In the genomic region with DNA sequence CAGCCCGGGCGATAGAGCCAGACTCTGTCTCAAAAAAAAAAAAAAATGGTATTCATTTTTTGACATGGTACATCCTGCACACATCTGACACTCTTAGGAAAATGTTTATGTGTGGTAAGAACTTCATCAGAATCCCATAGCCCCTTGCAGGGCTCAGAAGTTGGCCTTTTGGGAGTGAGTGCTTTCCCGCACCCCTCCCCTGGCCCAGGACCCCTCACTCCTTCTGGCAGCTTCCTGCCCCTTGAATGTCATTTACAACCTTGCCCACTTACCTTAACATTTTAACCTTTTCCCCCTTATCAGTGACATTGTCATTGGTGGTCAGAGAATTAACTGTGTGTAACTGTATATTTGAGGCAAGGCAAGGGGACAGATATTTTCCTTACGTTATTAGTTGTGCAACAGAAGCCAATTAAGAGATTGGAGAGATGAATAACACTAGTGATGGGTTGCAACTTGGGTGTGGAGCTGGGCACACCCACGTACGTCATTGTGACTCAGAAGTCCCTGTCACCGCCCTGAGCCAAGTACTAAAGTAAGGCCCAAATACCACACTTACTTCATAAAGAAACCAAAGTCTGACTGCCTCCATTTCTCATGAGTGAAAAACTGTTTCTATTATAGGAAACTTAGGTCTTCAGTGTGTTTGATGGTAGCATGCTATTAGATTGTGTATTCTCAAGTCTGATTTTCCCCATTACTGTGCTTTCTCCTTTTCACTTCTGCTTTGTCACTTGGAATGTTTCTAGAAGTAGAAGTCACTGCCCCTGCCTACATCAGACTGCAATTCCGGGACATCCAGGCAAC, we compare ENCODE assay signal across 8 cellular contexts. TPM values are rescaled to one million over a fixed set of nuclear protein-coding genes. Genes with fewer than 3 reads are reported as not detected.
DNase-seq lines count a peak whose midpoint lies in the region; ATAC-seq and TF ChIP-seq lines count a peak whose summit lies in the region.

No MANE protein-coding gene starts in this region.

- CTCF ChIA-PET in activated CD8-positive, alpha-beta T cell treated with anti-CD3 and anti-CD28 coated beads for 36 hours (lab: Charles Lee): interaction anchor here (0.7 to 2.2 kb wide), 10 partner anchors 13 to 216 kb away, joined by 3 to 15 read pairs (median 4); a partner anchor contains a TSS

- in situ Hi-C loops in KBM-7 (cut with MboI; ENCODE audit: low pct_unique_long_range_greater_than_20kb, low sequenced_read_pairs): no loop called here

- no peaks in the 10 kb centered on the region for H3K9me3 ChIP-seq in endodermal cell (ENCODE audit: control insufficient read depth, low read length)
- no peaks in the 10 kb centered on the region for H3K9me3 ChIP-seq in aorta (ENCODE audit: control insufficient read depth, low read length)

- H3K4me3 ChIP-seq in endodermal cell (ENCODE audit: low read length) (no peak overlapping the region), aorta (ENCODE audit: low read length in 2 of 2) (no peak overlapping the region)

- ATAC-seq in GM21825 (IDR thresholded peaks at IDR 0.05; ENCODE audit: unreplicated experiment) (peak; percentile 52), aorta (ENCODE audit: low FRiP score) (peak; percentile 71)
- ATAC-seq in activated CD8-positive, alpha-beta T cell treated with anti-CD3 and anti-CD28 coated beads for 36 hours: peak; percentile 76

- H3K36me3 ChIP-seq in endodermal cell (ENCODE audit: control insufficient read depth, insufficient read depth, low read length) (no peaks in the 10 kb centered on the region), aorta (ENCODE audit: control insufficient read depth in 1 of 2, insufficient read depth in 2 of 2, low read length in 1 of 2) (no peaks in the 10 kb centered on the region)

- peaks cover 76% of the 10 kb centered on the region for H3K4me1 Mint-ChIP-seq in activated CD8-positive, alpha-beta T cell treated with anti-CD3 and anti-CD28 coated beads for 36 hours (ENCODE audit: low read depth)
- peaks cover 20% of the 10 kb centered on the region for H3K4me1 Mint-ChIP-seq in endodermal cell

- POLR2A ChIA-PET in activated CD8-positive, alpha-beta T cell treated with anti-CD3 and anti-CD28 coated beads for 36 hours (lab: Charles Lee): interaction anchor here (0.8 to 6.9 kb wide), 18 partner anchors 7 to 249 kb away, joined by 3 to 52 read pairs (median 4); a partner anchor contains a TSS

- H3K9ac ChIP-seq in endodermal cell (ENCODE audit: extremely low read depth, low read length, poor library complexity, severe bottlenecking): no peak overlapping the region

- no peaks in the 10 kb centered on the region for H3K9me3 Mint-ChIP-seq in activated CD8-positive, alpha-beta T cell treated with anti-CD3 and anti-CD28 coated beads for 36 hours
- H3K9me3 Mint-ChIP-seq in endodermal cell: no peaks in the 10 kb centered on the region

- DNase-seq in Daoy (ENCODE audit: low read depth): peak; percentile 95
- DNase-seq in LHCN-M2 (ENCODE audit: low read depth): peak; percentile 81
- DNase-seq in activated CD8-positive, alpha-beta T cell treated with anti-CD3 and anti-CD28 coated beads for 36 hours: peak; percentile 92
- DNase-seq in endodermal cell: peak; percentile 5
- DNase-seq in posterior vena cava (ENCODE audit: low spot score): peak; percentile 89
- peak in 1 of 2 donors; percentile 77 for DNase-seq in aorta
- no peak for DNase-seq in KBM-7

- 89 to 94% methylated on average over 3 to 8 of the region's 8 CpGs for WGBS in endodermal cell (ENCODE audit: insufficient coverage in 1 of 2, insufficient read length in 1 of 2), 2 experiments
- WGBS in aorta, 2 donors: 52 to 56% methylated on average over 8 of the region's 8 CpGs

- TF ChIP-seq CTCF in activated CD8-positive, alpha-beta T cell treated with anti-CD3 and anti-CD28 coated beads for 36 hours (IDR thresholded peaks at IDR 0.05): no peak
- TF ChIP-seq CTCF in endodermal cell (conservative IDR thresholded peaks at IDR 0.05): no peak

- H3K27me3 ChIP-seq in endodermal cell (ENCODE audit: control insufficient read depth, insufficient read depth, low read length, poor library complexity, severe bottlenecking) (no peaks in the 10 kb centered on the region), aorta (ENCODE audit: control insufficient read depth in 1 of 2, insufficient read depth in 2 of 2, low read length in 1 of 2) (no peaks in the 10 kb centered on the region)

- H3K27ac ChIP-seq in endodermal cell (ENCODE audit: low read depth, low read length) (no peak overlapping the region), aorta (ENCODE audit: low read depth in 1 of 2, low read length in 2 of 2) (peak overlapping the region; percentile 73 to 93)

- H3K27me3 Mint-ChIP-seq in activated CD8-positive, alpha-beta T cell treated with anti-CD3 and anti-CD28 coated beads for 36 hours: no peaks in the 10 kb centered on the region
- H3K27me3 Mint-ChIP-seq in endodermal cell (ENCODE audit: insufficient read depth): no peaks in the 10 kb centered on the region

- peak overlapping the region; percentile 71 for H3K4me3 Mint-ChIP-seq in activated CD8-positive, alpha-beta T cell treated with anti-CD3 and anti-CD28 coated beads for 36 hours
- H3K4me3 Mint-ChIP-seq in endodermal cell: no peak overlapping the region

- H3K27ac Mint-ChIP-seq in activated CD8-positive, alpha-beta T cell treated with anti-CD3 and anti-CD28 coated beads for 36 hours: peak overlapping the region; percentile 100
- H3K27ac Mint-ChIP-seq in endodermal cell: peak overlapping the region; percentile 67

- H3K4me1 ChIP-seq in endodermal cell (ENCODE audit: control insufficient read depth, insufficient read depth, low read length) (no peaks in the 10 kb centered on the region), aorta (ENCODE audit: control insufficient read depth in 1 of 2, insufficient read depth in 2 of 2, low read length in 2 of 2) (peaks cover 5% of the 10 kb centered on the region in 2 donors)

- H3K36me3 Mint-ChIP-seq in activated CD8-positive, alpha-beta T cell treated with anti-CD3 and anti-CD28 coated beads for 36 hours (ENCODE audit: low read depth): peaks cover 24% of the 10 kb centered on the region
- peaks cover 6% of the 10 kb centered on the region for H3K36me3 Mint-ChIP-seq in endodermal cell (ENCODE audit: low read depth)

- intact Hi-C loops in activated CD8-positive, alpha-beta T cell treated with anti-CD3 and anti-CD28 coated beads for 36 hours (cut with micrococcal nuclease): loop anchor here (5.0 kb wide), 2 partner anchors 99 to 151 kb away; no protein-coding TSS in a partner anchor
- intact Hi-C loops in posterior vena cava (cut with DNase I) (no loop called here), aorta (cut with DNase I) (loop anchor here in 1 of 2 donors (10.0 kb wide), 1 partner anchor 107 kb away; a partner anchor contains a TSS)

RNA-seq across cellular contexts. Expression of a gene that starts 31.6 kb away (rescaled TPM):
- total RNA-seq in Daoy (2014; rRNA removed; shearing (Covaris generic)): 66.7 and 77.5 TPM in 2 replicates
- total RNA-seq in LHCN-M2 (2014; rRNA removed) (99.8 and 104 TPM in 2 replicates), endodermal cell (10 to 100 TPM; 82.5 to 96.0 TPM), posterior vena cava (100 to 1,000 TPM; 123 to 132 TPM), aorta (10 to 100 TPM; 84.7 to 95.3 TPM)
- polyA plus RNA-seq in LHCN-M2 (2012): 93.3 TPM
- 10 to 100 TPM; 78.6 to 85.6 TPM for total RNA-seq in activated CD8-positive, alpha-beta T cell treated with anti-CD3 and anti-CD28 coated beads for 36 hours
- 42.6 TPM for polyA plus RNA-seq in endodermal cell (2013, experiment 1 of 2)
- 42.7 TPM for polyA plus RNA-seq in endodermal cell (2013, experiment 2 of 2)
- polyA plus RNA-seq in aorta: 10 to 100 TPM; 27.0 to 28.4 TPM

RNA-seq across cellular contexts. Expression of a gene that starts 56.0 kb away (rescaled TPM):
- total RNA-seq in Daoy (2014; rRNA removed; shearing (Covaris generic)): 237 and 302 TPM in 2 replicates
- 241 and 253 TPM in 2 replicates for total RNA-seq in LHCN-M2 (2014; rRNA removed)
- polyA plus RNA-seq in LHCN-M2 (2012): 69.9 TPM
- 10 to 100 TPM; 74.6 to 76.2 TPM for total RNA-seq in activated CD8-positive, alpha-beta T cell treated with anti-CD3 and anti-CD28 coated beads for 36 hours
- total RNA-seq in endodermal cell: 100 to 1,000 TPM in 1 of 2 donors, 10 to 100 TPM in 1; 75.4 to 109 TPM
- polyA plus RNA-seq in endodermal cell (2013, experiment 1 of 2): 105 TPM
- 95.6 TPM for polyA plus RNA-seq in endodermal cell (2013, experiment 2 of 2)
- 10 to 100 TPM; 50.3 to 52.5 TPM for total RNA-seq in posterior vena cava
- 10 to 100 TPM; 62.2 to 66.8 TPM for total RNA-seq in aorta
- 10 to 100 TPM; 47.2 to 77.0 TPM for polyA plus RNA-seq in aorta
